In the genomic region with DNA sequence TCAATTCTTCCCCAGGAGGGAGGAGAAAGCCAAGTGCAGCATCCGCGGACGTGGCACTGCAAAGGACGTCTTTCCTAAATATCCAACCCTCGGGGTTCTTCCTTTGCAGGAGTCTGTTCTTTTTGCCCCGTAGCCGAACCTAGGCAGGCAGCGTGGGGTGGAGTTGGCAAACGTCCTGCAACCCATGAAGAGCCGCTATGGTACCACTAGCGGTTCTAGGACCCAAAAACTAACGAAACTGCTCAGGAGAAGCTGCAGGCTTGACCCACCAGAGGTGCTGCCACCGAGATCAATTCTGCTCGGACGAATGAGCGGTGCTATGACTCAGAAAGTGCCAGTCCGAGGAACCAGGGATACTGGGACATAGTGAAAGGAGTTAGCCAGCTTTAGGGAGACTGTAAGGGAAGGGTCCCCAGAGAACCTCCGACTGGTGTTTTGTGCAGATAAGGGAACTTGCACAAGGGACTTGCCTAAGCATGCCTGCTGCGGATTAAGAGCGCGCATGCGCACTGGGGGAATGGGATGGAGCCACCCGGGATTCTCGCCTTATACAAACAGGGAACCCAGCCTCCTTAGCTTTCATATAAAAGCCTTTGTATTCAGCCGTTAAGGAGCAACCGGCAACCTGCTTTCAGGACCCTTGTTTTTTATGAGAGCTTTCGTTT, we compare ENCODE assay signal across 8 cellular contexts. TPM values are rescaled to one million over a fixed set of nuclear protein-coding genes. Genes with fewer than 3 reads are reported as not detected.
DNase-seq lines count a peak whose midpoint lies in the region; ATAC-seq and TF ChIP-seq lines count a peak whose summit lies in the region.

No MANE protein-coding gene starts in this region.

- no peaks in the 10 kb centered on the region for H3K27me3 ChIP-seq in DOHH2 (ENCODE audit: control insufficient read depth, low read length)
- H3K27me3 ChIP-seq in SU-DHL-6 (ENCODE audit: low read length): no peaks in the 10 kb centered on the region
- no peaks in the 10 kb centered on the region for H3K27me3 ChIP-seq in adipocyte (replicated peaks; ENCODE audit: control insufficient read depth, insufficient read depth, low read length)
- peaks cover 87% of the 10 kb centered on the region for H3K27me3 ChIP-seq in left ventricle myocardium inferior (ENCODE audit: low read depth)
- H3K27me3 ChIP-seq in uterus: peaks cover 3 to 4% of the 10 kb centered on the region in 2 donors

- H4K20me1 ChIP-seq in DOHH2 (ENCODE audit: control insufficient read depth, insufficient read depth, low read depth, low read length) (no peaks in the 10 kb centered on the region), SU-DHL-6 (ENCODE audit: low read depth, low read length) (no peaks in the 10 kb centered on the region)

- no peaks in the 10 kb centered on the region for H3K36me3 ChIP-seq in DOHH2 (ENCODE audit: control insufficient read depth, low read length)
- H3K36me3 ChIP-seq in SU-DHL-6 (ENCODE audit: low read length): no peaks in the 10 kb centered on the region
- H3K36me3 ChIP-seq in adipocyte (ENCODE audit: control insufficient read depth, insufficient read depth, low read length, severe bottlenecking): no peaks in the 10 kb centered on the region
- H3K36me3 ChIP-seq in left ventricle myocardium inferior: no peaks in the 10 kb centered on the region
- H3K36me3 ChIP-seq in uterus: no peaks in the 10 kb centered on the region

- peak; percentile 30 for ATAC-seq in HG02610 (IDR thresholded peaks at IDR 0.05; ENCODE audit: unreplicated experiment)

- H3K9me2 ChIP-seq in DOHH2 (replicated peaks; ENCODE audit: control insufficient read depth, low read length) (no peaks in the 10 kb centered on the region), SU-DHL-6 (replicated peaks; ENCODE audit: insufficient read depth, low read length) (no peaks in the 10 kb centered on the region)

- H3K79me2 ChIP-seq in DOHH2 (ENCODE audit: control insufficient read depth, low read length): no peaks in the 10 kb centered on the region
- H3K79me2 ChIP-seq in SU-DHL-6 (ENCODE audit: insufficient read depth, low read length): no peaks in the 10 kb centered on the region

- H3K27ac ChIP-seq in DOHH2 (ENCODE audit: low read depth, low read length) (peak overlapping the region; percentile 85), SU-DHL-6 (ENCODE audit: low read depth, low read length) (0 out of 2 replicates have a peak overlapping the region, but pooled peaks have one; percentile 16), left ventricle myocardium inferior (replicated peaks) (peak overlapping the region; percentile 92), uterus (peak overlapping the region; percentile 77 to 90)

- no peak for TF ChIP-seq POLR2A in uterus (IDR thresholded peaks at IDR 0.05)

- H3K9me3 ChIP-seq in DOHH2 (ENCODE audit: control insufficient read depth, insufficient read depth, low read length): no peaks in the 10 kb centered on the region
- H3K9me3 ChIP-seq in SU-DHL-6 (ENCODE audit: insufficient read depth, low read length): no peaks in the 10 kb centered on the region
- H3K9me3 ChIP-seq in adipocyte (ENCODE audit: control insufficient read depth, low read length): no peaks in the 10 kb centered on the region
- no peaks in the 10 kb centered on the region for H3K9me3 ChIP-seq in left ventricle myocardium inferior (replicated peaks)
- H3K9me3 ChIP-seq in uterus: no peaks in the 10 kb centered on the region

- intact Hi-C loops in left ventricle myocardium inferior (cut with micrococcal nuclease) (no loop called here), posterior cingulate gyrus (cut with DNase I) (no loop called here), uterus (cut with DNase I; ENCODE audit: low total_unique reads) (no loop called here)

- peak overlapping the region; percentile 80 for H2AFZ ChIP-seq in SU-DHL-6 (ENCODE audit: low read depth, low read length, severe bottlenecking)

- peaks cover 28% of the 10 kb centered on the region for H3F3A ChIP-seq in DOHH2 (ENCODE audit: control insufficient read depth, insufficient read depth)
- peaks cover 18% of the 10 kb centered on the region for H3F3A ChIP-seq in SU-DHL-6 (ENCODE audit: insufficient read depth)

- H3K4me2 ChIP-seq in DOHH2 (ENCODE audit: low read length) (peak overlapping the region; percentile 94), SU-DHL-6 (ENCODE audit: low read depth, low read length, poor library complexity, severe bottlenecking) (peak overlapping the region; percentile 63)

- H3K4me3 ChIP-seq in DOHH2 (ENCODE audit: low read length) (peak overlapping the region; percentile 83), SU-DHL-6 (ENCODE audit: insufficient read depth, low read length, poor library complexity, severe bottlenecking) (peak overlapping the region; percentile 46), adipocyte (ENCODE audit: low read length) (peak overlapping the region; percentile 89), left ventricle myocardium inferior (peak overlapping the region; percentile 65), uterus (peak overlapping the region; percentile 45)

- DNase-seq in NCI-H1417 treated with DMSO at 0.1 percent for 48 hours (lab: John Stamatoyannopoulos, UW) (peak; percentile 85), adipocyte (ENCODE audit: low read depth) (peak; percentile 96), left ventricle myocardium inferior (peak; percentile 85), posterior cingulate gyrus (peak in 8 of 10 donors; percentile 34 to 95 (median 72)), uterus (peak; percentile 78 to 82)

- H3K9ac ChIP-seq in SU-DHL-6 (ENCODE audit: low read length) (peak overlapping the region; percentile 52), adipocyte (ENCODE audit: low read length) (peak overlapping the region; percentile 96)

- TF ChIP-seq CTCF in DOHH2 (IDR thresholded peaks at IDR 0.05; ENCODE audit: low read depth, low read length, poor library complexity, severe bottlenecking) (no peak), SU-DHL-6 (IDR thresholded peaks at IDR 0.05; ENCODE audit: insufficient read depth, low read length, poor library complexity, severe bottlenecking) (no peak), left ventricle myocardium inferior (IDR thresholded peaks at IDR 0.05; ENCODE audit: borderline replicate concordance) (no peak), uterus (IDR thresholded peaks at IDR 0.05) (no peak)

- peaks cover 29% of the 10 kb centered on the region for H3K4me1 ChIP-seq in DOHH2 (ENCODE audit: control insufficient read depth, low read length)
- peaks cover 8% of the 10 kb centered on the region for H3K4me1 ChIP-seq in adipocyte (ENCODE audit: control insufficient read depth, insufficient read depth, low read length)
- peaks cover 29% of the 10 kb centered on the region for H3K4me1 ChIP-seq in left ventricle myocardium inferior
- no peaks in the 10 kb centered on the region for H3K4me1 ChIP-seq in uterus

RNA-seq across cellular contexts. Expression of gene ANXA2R, which starts 32.7 kb away (rescaled TPM):
- total RNA-seq in left ventricle myocardium inferior: 0.82 TPM
- 10 to 100 TPM in 2 of 4 donors, 1 to 10 TPM in 2; 2.4 to 62.8 (median 8.5) TPM for total RNA-seq in uterus

Comparison
In these comparisons a context has a peak if more than half of its experiments do, and no peak if none do; other contexts are left out.
1. Peak in every context shown above with its lines: DNase-seq, ATAC-seq, H3K4me3 ChIP-seq and H3K27ac ChIP-seq.
2. H3K27ac ChIP-seq: peak in every context shown above with its lines; median percentile 92 in left ventricle myocardium inferior; 85 in DOHH2; 84 in uterus; 16 in SU-DHL-6.